ENCODE assay signal across 24 cellular contexts in genomic region chr2:213959589-213959988, GRCh38.
DNase-seq lines count a peak whose midpoint lies in the region; ATAC-seq and TF ChIP-seq lines count a peak whose summit lies in the region.
"Had no signal": no experiment of that assay in that cellular context is flagged by ENCODE, and none has a peak within 500 bp of the region (broad histone marks: within the 10 kb centered on the region; RNA-seq: fewer than 3 reads in every experiment).

No MANE protein-coding gene starts in this region.

- H3K4me3 Mint-ChIP-seq in activated T-cell treated with anti-CD3 and anti-CD28 coated beads, Interleukin-2, amount 50 U/mL, for 24 hours, result no peak overlapping the region
- no peak overlapping the region for H3K4me3 Mint-ChIP-seq in activated naive CD4-positive, alpha-beta T cell treated with anti-CD3 and anti-CD28 coated beads, Interleukin-2, amount 10 ng/mL, durations not matched to agents 7 days and 5 days
- H3K4me3 Mint-ChIP-seq: activated B cell treated with CpG ODN at 0.5 μM for 24 hours had no signal

- ATAC-seq in GM18868 (IDR thresholded peaks at IDR 0.05; ENCODE audit: unreplicated experiment), result peak; percentile 70
- ATAC-seq in HG02678 (IDR thresholded peaks at IDR 0.05; ENCODE audit: unreplicated experiment), result peak; percentile 44
- ATAC-seq: heart left ventricle, left colon, sciatic nerve had no signal

- H3K9me3 Mint-ChIP-seq in activated T-cell treated with anti-CD3 and anti-CD28 coated beads, Interleukin-2, amount 50 U/mL, for 24 hours, result no peaks in the 10 kb centered on the region
- H3K9me3 Mint-ChIP-seq in activated naive CD4-positive, alpha-beta T cell treated with anti-CD3 and anti-CD28 coated beads, Interleukin-2, amount 10 ng/mL, durations not matched to agents 7 days and 5 days, result no peaks in the 10 kb centered on the region
- H3K9me3 Mint-ChIP-seq: activated B cell treated with CpG ODN at 0.5 μM for 24 hours had no signal

- DNase-seq in Karpas-422 (peak; percentile 40), kidney tubule cell (ENCODE audit: low spot score) (peak; percentile 18), brain microvascular endothelial cell (no peak)
- DNase-seq in stimulated activated naive CD4-positive, alpha-beta T cell treated with Interleukin-2 at 50 U/mL for 16 hours (lab: John Stamatoyannopoulos, UW), result no peak
- DNase-seq in activated T-cell treated with anti-CD3 and anti-CD28 coated beads, Interleukin-2, amount 50 U/mL, for 24 hours, result no peak
- DNase-seq in activated naive CD4-positive, alpha-beta T cell treated with anti-CD3 and anti-CD28 coated beads, Interleukin-2, amount 10 ng/mL, durations not matched to agents 7 days and 5 days, result no peak
- DNase-seq: activated B cell treated with CpG ODN at 0.5 μM for 24 hours; activated CD4-positive, alpha-beta T cell treated with anti-CD3 and anti-CD28 coated beads, Interleukin-2, amount 50 U/mL, for 4 hours; activated CD8-positive, alpha-beta memory T cell treated with anti-CD3 and anti-CD28 coated beads, Interleukin-2, amount 50 U/mL, for 48 hours; EL; heart left ventricle; left colon; mesenchymal stem cell; NCI-H1417; NCI-H2081 treated with DMSO at 0.1 percent for 48 hours; NCI-H774; posterior cingulate gyrus; stimulated activated CD4-positive, alpha-beta T cell treated with anti-CD3 and anti-CD28 coated beads, Interleukin-15, amount 100 ng/mL, for 24 hours; T1000 had no signal

- peaks cover 19% of the 10 kb centered on the region for H3K9me3 ChIP-seq in Karpas-422 (ENCODE audit: low read length)
- H3K9me3 ChIP-seq: heart left ventricle, tibial nerve had no signal

- no peaks in the 10 kb centered on the region for H3K79me2 ChIP-seq in Karpas-422 (ENCODE audit: low read length)

- in situ Hi-C loops in brain microvascular endothelial cell (cut with HindIII; ENCODE audit: low pct_ligation_motif_present, low sequenced_read_pairs), result no loop called here

- H3K36me3 ChIP-seq in Karpas-422 (ENCODE audit: insufficient read depth, low read length), result no peaks in the 10 kb centered on the region
- no peaks in the 10 kb centered on the region for H3K36me3 ChIP-seq in brain microvascular endothelial cell (replicated peaks)
- H3K36me3 ChIP-seq: heart left ventricle, tibial nerve had no signal

- H3K27me3 Mint-ChIP-seq in activated T-cell treated with anti-CD3 and anti-CD28 coated beads, Interleukin-2, amount 50 U/mL, for 24 hours, result no peaks in the 10 kb centered on the region
- H3K27me3 Mint-ChIP-seq in activated naive CD4-positive, alpha-beta T cell treated with anti-CD3 and anti-CD28 coated beads, Interleukin-2, amount 10 ng/mL, durations not matched to agents 7 days and 5 days, result no peaks in the 10 kb centered on the region

- H3K27ac ChIP-seq in Karpas-422 (ENCODE audit: low read length) (no peak overlapping the region), brain microvascular endothelial cell (no peak overlapping the region)
- H3K27ac ChIP-seq: C4-2B, heart left ventricle, tibial nerve had no signal

- no peaks in the 10 kb centered on the region for H3K4me1 ChIP-seq in Karpas-422 (ENCODE audit: low read length)
- H3K4me1 ChIP-seq: heart left ventricle, tibial nerve had no signal

- no peak for TF ChIP-seq CTCF in brain microvascular endothelial cell (IDR thresholded peaks at IDR 0.05; ENCODE audit: low read depth, low read length, missing control alignments)

- H4K20me1 ChIP-seq in Karpas-422 (ENCODE audit: insufficient read depth, low read depth, low read length), result no peaks in the 10 kb centered on the region

- H3K4me1 Mint-ChIP-seq in activated T-cell treated with anti-CD3 and anti-CD28 coated beads, Interleukin-2, amount 50 U/mL, for 24 hours (ENCODE audit: low read depth), result no peaks in the 10 kb centered on the region
- no peaks in the 10 kb centered on the region for H3K4me1 Mint-ChIP-seq in activated naive CD4-positive, alpha-beta T cell treated with anti-CD3 and anti-CD28 coated beads, Interleukin-2, amount 10 ng/mL, durations not matched to agents 7 days and 5 days
- H3K4me1 Mint-ChIP-seq: activated B cell treated with CpG ODN at 0.5 μM for 24 hours had no signal

- no peak overlapping the region for H3K9ac ChIP-seq in Karpas-422 (ENCODE audit: low read length)

- CTCF ChIA-PET in activated naive CD4-positive, alpha-beta T cell treated with anti-CD3 and anti-CD28 coated beads, Interleukin-2, amount 10 ng/mL, durations not matched to agents 7 days and 5 days (lab: Charles Lee), result no interaction called here

- no peaks in the 10 kb centered on the region for H3K36me3 Mint-ChIP-seq in activated T-cell treated with anti-CD3 and anti-CD28 coated beads, Interleukin-2, amount 50 U/mL, for 24 hours (ENCODE audit: low read depth)
- no peaks in the 10 kb centered on the region for H3K36me3 Mint-ChIP-seq in activated naive CD4-positive, alpha-beta T cell treated with anti-CD3 and anti-CD28 coated beads, Interleukin-2, amount 10 ng/mL, durations not matched to agents 7 days and 5 days

- H2AFZ ChIP-seq in Karpas-422 (ENCODE audit: low read length), result no peak overlapping the region

- no peaks in the 10 kb centered on the region for H3K27me3 ChIP-seq in Karpas-422 (ENCODE audit: low read length)
- H3K27me3 ChIP-seq in brain microvascular endothelial cell (replicated peaks), result no peaks in the 10 kb centered on the region
- H3K27me3 ChIP-seq: heart left ventricle, tibial nerve had no signal

- H3K4me3 ChIP-seq in Karpas-422 (ENCODE audit: low read length) (no peak overlapping the region), brain microvascular endothelial cell (ENCODE audit: low read depth, low read length) (no peak overlapping the region)
- H3K4me3 ChIP-seq: heart left ventricle, tibial nerve had no signal

- no peaks in the 10 kb centered on the region for H3K9me2 ChIP-seq in Karpas-422 (replicated peaks; ENCODE audit: insufficient read depth, low read length)

- no peak overlapping the region for H3K4me2 ChIP-seq in Karpas-422 (ENCODE audit: low read depth, low read length, poor library complexity, severe bottlenecking)

- no peak overlapping the region for H3K27ac Mint-ChIP-seq in activated T-cell treated with anti-CD3 and anti-CD28 coated beads, Interleukin-2, amount 50 U/mL, for 24 hours
- no peak overlapping the region for H3K27ac Mint-ChIP-seq in activated naive CD4-positive, alpha-beta T cell treated with anti-CD3 and anti-CD28 coated beads, Interleukin-2, amount 10 ng/mL, durations not matched to agents 7 days and 5 days
- H3K27ac Mint-ChIP-seq: activated B cell treated with CpG ODN at 0.5 μM for 24 hours had no signal

Comparison
In these comparisons a context has a peak if more than half of its experiments do, and no peak if none do; other contexts are left out.
1. DNase-seq: peak in Karpas-422 (single experiment) and kidney tubule cell (single experiment); none in stimulated activated naive CD4-positive, alpha-beta T cell treated with Interleukin-2 at 50 U/mL for 16 hours (single experiment), brain microvascular endothelial cell (single experiment), activated T-cell treated with anti-CD3 and anti-CD28 coated beads, Interleukin-2, amount 50 U/mL, for 24 hours (single experiment) and activated naive CD4-positive, alpha-beta T cell treated with anti-CD3 and anti-CD28 coated beads, Interleukin-2, amount 10 ng/mL, durations not matched to agents 7 days and 5 days (single experiment).